ENCODE assay signal across 10 cellular contexts in genomic region chr3:39409514-39410136, GRCh38. TPM values are rescaled to one million over a fixed set of nuclear protein-coding genes. Genes with fewer than 3 reads are reported as not detected.
DNase-seq lines count a peak whose midpoint lies in the region; ATAC-seq, FAIRE-seq and TF ChIP-seq lines count a peak whose summit lies in the region.
"Had no signal": no experiment of that assay in that cellular context is flagged by ENCODE, and none has a peak within 500 bp of the region (broad histone marks: within the 10 kb centered on the region; RNA-seq: fewer than 3 reads in every experiment).

No MANE protein-coding gene starts in this region.

- peak overlapping the region; percentile 21; the same call in 2 of the 3 replicates for H3K4me3 ChIP-seq in A549
- H3K4me3 ChIP-seq in iPS-15b (ENCODE audit: low read depth, low read length): peak overlapping the region; percentile 11

- FAIRE-seq in A549 (lab: Jason Lieb, UNC): no peak

- H3K36me3 ChIP-seq in iPS-15b (ENCODE audit: control insufficient read depth, insufficient read depth, low read length): peaks cover 61% of the 10 kb centered on the region

- 81% methylated on average over 7 of the region's 7 CpGs for WGBS in A549 (ENCODE audit: missing lambda C conversion rate)

- TF ChIP-seq EP300 in A549 (IDR thresholded peaks at IDR 0.05): no peak

- POLR2A ChIA-PET in A549 (lab: Yijun Ruan, JAX): no interaction called here

- no peak for TF ChIP-seq RAD21 in A549 (conservative IDR thresholded peaks at IDR 0.05 in 1 of 2, IDR thresholded peaks at IDR 0.05 in 1 of 2)

- peaks cover 50% of the 10 kb centered on the region for H3K4me1 ChIP-seq in A549
- peaks cover 3% of the 10 kb centered on the region for H3K4me1 ChIP-seq in iPS-15b (ENCODE audit: control insufficient read depth, insufficient read depth, low read length)

- CTCF ChIA-PET in A549 (lab: Yijun Ruan, JAX): no interaction called here

- TF ChIP-seq POLR2A in A549 (IDR thresholded peaks at IDR 0.05; ENCODE audit: low read length): no peak
- peak; percentile 22 for TF ChIP-seq POLR2A in GM19099 (IDR thresholded peaks at IDR 0.05; ENCODE audit: extremely low read depth, insufficient read length, low read depth)

- H3K9ac ChIP-seq in iPS-15b (ENCODE audit: low read depth, low read length): peak overlapping the region; percentile 50

- H3K4me2 ChIP-seq in A549: peak overlapping the region; percentile 89

- ATAC-seq in A549: no peak
- ATAC-seq in GM21367 (IDR thresholded peaks at IDR 0.05; ENCODE audit: unreplicated experiment): no peak

- no peak for TF ChIP-seq CTCF in A549 (IDR thresholded peaks at IDR 0.05)
- no peak for TF ChIP-seq CTCF in VCaP (conservative IDR thresholded peaks at IDR 0.05)

- H3K9me3 ChIP-seq in A549 (no peaks in the 10 kb centered on the region), iPS-15b (ENCODE audit: control insufficient read depth, insufficient read depth, low read length) (no peaks in the 10 kb centered on the region)

- no peaks in the 10 kb centered on the region for H3K27me3 ChIP-seq in iPS-15b (ENCODE audit: control insufficient read depth, insufficient read depth, low read length)

- H3K27ac ChIP-seq in A549 (peak overlapping the region; percentile 9 to 62; a peak in 4 of 6 replicates), VCaP (peak overlapping the region; percentile 47; the same call in 1 of the 2 replicates)

- DNase-seq in A549 (ENCODE audit: low read depth in 1 of 2, low spot score in 1 of 2) (no peak), kidney glomerular epithelial cell (lab: John Stamatoyannopoulos, UW) (no peak), NCI-H187 treated with DMSO at 0.1 percent for 48 hours (lab: John Stamatoyannopoulos, UW) (no peak), GM19240 (ENCODE audit: insufficient read length, low spot score) (no peak)
- DNase-seq: NCI-H524 treated with DMSO at 0.1 percent for 48 hours had no signal

TF ChIP-seq in A549, 52 proteins besides CTCF, POLR2A, EP300 and RAD21:
- TF ChIP-seq TP53 (CRISPR knock-in tag; IDR thresholded peaks at IDR 0.05) (0 out of 2 replicates have a peak, but pooled peaks have one; percentile 13), NR3C1 (IDR thresholded peaks at IDR 0.05) (no peak), ZSCAN20 (CRISPR knock-in tag; IDR thresholded peaks at IDR 0.05) (no peak), TFCP2L1 (CRISPR knock-in tag; IDR thresholded peaks at IDR 0.05) (0 out of 2 replicates have a peak, but pooled peaks have one; percentile 11), JUN (IDR thresholded peaks at IDR 0.05) (no peak), FOSL2 (IDR thresholded peaks at IDR 0.05) (no peak), FOSL2 (CRISPR knock-in tag; IDR thresholded peaks at IDR 0.05) (no peak), FOXS1 (CRISPR knock-in tag; IDR thresholded peaks at IDR 0.05) (no peak)
- TF ChIP-seq, protein P1, sequence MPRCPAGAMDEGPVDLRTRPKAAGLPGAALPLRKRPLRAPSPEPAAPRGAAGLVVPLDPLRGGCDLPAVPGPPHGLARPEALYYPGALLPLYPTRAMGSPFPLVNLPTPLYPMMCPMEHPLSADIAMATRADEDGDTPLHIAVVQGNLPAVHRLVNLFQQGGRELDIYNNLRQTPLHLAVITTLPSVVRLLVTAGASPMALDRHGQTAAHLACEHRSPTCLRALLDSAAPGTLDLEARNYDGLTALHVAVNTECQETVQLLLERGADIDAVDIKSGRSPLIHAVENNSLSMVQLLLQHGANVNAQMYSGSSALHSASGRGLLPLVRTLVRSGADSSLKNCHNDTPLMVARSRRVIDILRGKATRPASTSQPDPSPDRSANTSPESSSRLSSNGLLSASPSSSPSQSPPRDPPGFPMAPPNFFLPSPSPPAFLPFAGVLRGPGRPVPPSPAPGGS (IDR thresholded peaks at IDR 0.05): no peak
TF ChIP-seq in A549: peak in this region for 2.

RNA-seq across cellular contexts. Expression of gene RPSA, which starts 3.1 kb away (rescaled TPM):
- 3,141 and 4,058 TPM in 2 replicates for polyA plus RNA-seq in A549 (2011; rRNA removed)
- 3,643 and 3,882 TPM in 2 replicates for polyA plus RNA-seq in A549 (2012; cell fraction: cytosol; rRNA removed)
- polyA plus RNA-seq in A549 (2012; cell fraction: nucleus; rRNA removed): 1,790 and 2,212 TPM in 2 replicates
- 2,484 to 2,571 TPM (median 2,497 TPM) in 3 replicates for polyA plus RNA-seq in A549 (2017; fragmentation: RNase III; extraction: RNeasy Plus Mini Kit Qiagen cat#74134 plus additional on column Dnase treatment)
- polyA minus RNA-seq in A549 (2011; rRNA and poly(A)+ RNA removed): 1,413 and 1,781 TPM in 2 replicates

RNA-seq across cellular contexts. Expression of gene SLC25A38, which starts 26.5 kb away (rescaled TPM):
- polyA plus RNA-seq in A549 (2011; rRNA removed) (52.8 and 53.0 TPM in 2 replicates), A549 (2017; fragmentation: RNase III; extraction: RNeasy Plus Mini Kit Qiagen cat#74134 plus additional on column Dnase treatment) (30.9 to 32.6 TPM (median 31.9 TPM) in 3 replicates)
- 33.1 and 41.2 TPM in 2 replicates for polyA plus RNA-seq in A549 (2012; cell fraction: cytosol; rRNA removed)
- 41.4 and 46.3 TPM in 2 replicates for polyA plus RNA-seq in A549 (2012; cell fraction: nucleus; rRNA removed)
- 48.3 and 54.1 TPM in 2 replicates for polyA minus RNA-seq in A549 (2011; rRNA and poly(A)+ RNA removed)

RNA-seq across cellular contexts. Expression of gene MOBP, which starts 57.9 kb away (rescaled TPM):
- polyA plus RNA-seq in A549 (2011; rRNA removed) (0.10 TPM in 1 of 2 replicates, not detected in the other), A549 (2017; fragmentation: RNase III; extraction: RNeasy Plus Mini Kit Qiagen cat#74134 plus additional on column Dnase treatment) (0.01 TPM in 1 of 3 replicates, not detected in the others)
- polyA plus RNA-seq in A549 (2012; cell fraction: cytosol; rRNA removed): not detected in 2 replicates
- polyA plus RNA-seq in A549 (2012; cell fraction: nucleus; rRNA removed): 0.04 and 0.12 TPM in 2 replicates
- not detected in 2 replicates for polyA minus RNA-seq in A549 (2011; rRNA and poly(A)+ RNA removed)
- polyA plus RNA-seq: neural cell had no signal
